1 cellular context compared by ENCODE assay signal in the genomic region with DNA sequence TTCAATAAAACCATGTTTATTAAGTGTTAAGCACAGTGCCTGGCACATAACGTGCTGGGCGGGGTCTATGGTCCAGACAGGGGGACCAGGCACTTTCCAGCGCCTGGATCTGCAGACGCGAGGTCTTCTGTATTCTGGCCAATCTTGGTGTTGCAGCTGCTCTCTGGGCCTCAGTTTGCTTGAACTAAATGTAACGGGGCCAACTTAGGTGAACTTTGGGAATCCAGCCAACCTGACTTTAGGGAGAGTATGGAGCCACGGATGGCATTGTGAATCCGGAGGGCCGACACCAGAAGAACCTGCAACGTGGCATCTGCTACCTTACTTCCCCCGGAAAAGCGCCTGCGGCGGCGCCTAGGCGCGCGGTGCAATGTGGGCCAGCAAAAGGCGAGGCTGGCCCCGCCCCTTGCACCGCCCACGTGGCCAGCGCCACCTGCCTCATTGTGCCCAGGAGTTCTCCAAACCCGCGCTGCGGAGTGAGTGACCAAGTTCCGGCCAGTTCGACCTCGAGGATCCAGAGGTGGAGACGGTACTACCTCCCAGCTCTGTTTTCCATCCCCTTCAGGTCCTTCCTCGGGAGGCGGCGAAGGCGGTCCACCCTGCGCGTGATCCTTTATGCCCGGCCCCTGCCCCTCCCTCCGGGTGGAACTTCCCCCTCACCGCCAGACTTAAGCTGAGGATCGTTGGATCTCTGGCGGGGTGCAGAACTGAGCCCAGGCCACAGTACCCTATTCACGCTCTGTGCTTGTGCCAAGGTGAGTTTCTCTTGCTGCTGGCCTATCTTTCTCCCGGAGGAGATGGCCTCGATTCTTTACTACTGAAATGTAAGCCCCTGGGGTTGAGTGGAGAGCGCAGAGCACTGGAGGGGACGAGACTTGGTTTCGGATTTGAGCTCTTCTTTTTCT.
TF ChIP-seq lines count a peak whose summit lies in the region.

A gene (plus strand): TSS at position 426 of the 905 bp plus-strand sequence. CDS start 10,969 bp downstream, outside the sequence.

TF ChIP-seq in HepG2, 621 proteins besides CTCF, POLR2A, EP300 and RAD21 (continued from another document and continues in another):
- TF ChIP-seq, protein P1, sequence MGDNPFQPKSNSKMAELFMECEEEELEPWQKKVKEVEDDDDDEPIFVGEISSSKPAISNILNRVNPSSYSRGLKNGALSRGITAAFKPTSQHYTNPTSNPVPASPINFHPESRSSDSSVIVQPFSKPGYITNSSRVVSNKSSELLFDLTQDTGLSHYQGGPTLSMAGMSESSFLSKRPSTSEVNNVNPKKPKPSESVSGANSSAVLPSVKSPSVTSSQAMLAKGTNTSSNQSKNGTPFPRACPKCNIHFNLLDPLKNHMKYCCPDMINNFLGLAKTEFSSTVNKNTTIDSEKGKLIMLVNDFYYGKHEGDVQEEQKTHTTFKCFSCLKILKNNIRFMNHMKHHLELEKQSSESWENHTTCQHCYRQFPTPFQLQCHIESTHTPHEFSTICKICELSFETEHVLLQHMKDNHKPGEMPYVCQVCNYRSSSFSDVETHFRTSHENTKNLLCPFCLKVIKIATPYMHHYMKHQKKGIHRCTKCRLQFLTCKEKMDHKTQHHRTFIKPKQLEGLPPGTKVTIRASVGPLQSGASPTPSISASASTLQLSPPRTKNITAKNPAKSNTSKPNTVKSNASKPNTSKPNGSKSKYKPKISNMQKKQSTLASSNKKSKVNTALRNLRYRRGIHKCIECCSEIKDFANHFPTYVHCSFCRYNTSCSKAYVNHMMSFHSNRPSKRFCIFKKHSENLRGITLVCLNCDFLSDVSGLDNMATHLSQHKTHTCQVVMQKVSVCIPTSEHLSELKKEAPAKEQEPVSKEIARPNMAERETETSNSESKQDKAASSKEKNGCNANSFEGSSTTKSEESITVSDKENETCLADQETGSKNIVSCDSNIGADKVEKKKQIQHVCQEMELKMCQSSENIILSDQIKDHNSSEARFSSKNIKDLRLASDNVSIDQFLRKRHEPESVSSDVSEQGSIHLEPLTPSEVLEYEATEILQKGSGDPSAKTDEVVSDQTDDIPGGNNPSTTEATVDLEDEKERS (CRISPR knock-in tag; IDR thresholded peaks at IDR 0.05), result peak; percentile 95
- TF ChIP-seq ZNF264 (CRISPR knock-in tag; IDR thresholded peaks at IDR 0.05) (peak; percentile 59; the same call in 1 of the 2 replicates), ZC3H13 (CRISPR knock-in tag; IDR thresholded peaks at IDR 0.05) (peak; percentile 86), NKX3-1 (CRISPR knock-in tag; IDR thresholded peaks at IDR 0.05) (no peak), STAT5B (CRISPR knock-in tag; IDR thresholded peaks at IDR 0.05) (no peak), GZF1 (CRISPR knock-in tag; IDR thresholded peaks at IDR 0.05) (peak; percentile 74; the same call in 1 of the 2 replicates), MXD4 (CRISPR knock-in tag; IDR thresholded peaks at IDR 0.05) (peak; percentile 95), ELF1 (CRISPR knock-in tag; IDR thresholded peaks at IDR 0.05) (peak; percentile 79), ZNF256 (CRISPR knock-in tag; conservative IDR thresholded peaks at IDR 0.05) (0 out of 2 replicates have a peak, but pooled peaks have one; percentile 46), SPEN (CRISPR knock-in tag; IDR thresholded peaks at IDR 0.05; ENCODE audit: low read depth) (peak; percentile 84), NFIC (IDR thresholded peaks at IDR 0.05; ENCODE audit: low read length) (no peak), ZNF30 (CRISPR knock-in tag; IDR thresholded peaks at IDR 0.05) (peak; percentile 78; the same call in 1 of the 2 replicates), KDM5B (CRISPR knock-in tag; IDR thresholded peaks at IDR 0.05; ENCODE audit: borderline replicate concordance) (peak; percentile 93), TOPORS (CRISPR knock-in tag; IDR thresholded peaks at IDR 0.05) (peak; percentile 97), ZSCAN12 (CRISPR knock-in tag; IDR thresholded peaks at IDR 0.05) (peak; percentile 91; the same call in 1 of the 2 replicates), CHD2 (IDR thresholded peaks at IDR 0.05; ENCODE audit: low read depth, low read length) (no peak), HMG20A (CRISPR knock-in tag; IDR thresholded peaks at IDR 0.05; ENCODE audit: borderline replicate concordance) (no peak), DNMT1 (CRISPR knock-in tag; IDR thresholded peaks at IDR 0.05) (no peak), HOXA9 (CRISPR knock-in tag; IDR thresholded peaks at IDR 0.05; ENCODE audit: borderline replicate concordance) (0 out of 2 replicates have a peak, but pooled peaks have one; percentile 32), ZMYM3 (CRISPR knock-in tag; IDR thresholded peaks at IDR 0.05) (peak; percentile 41; the same call in 1 of the 2 replicates), RFX5 (IDR thresholded peaks at IDR 0.05; ENCODE audit: low read depth, low read length) (no peak), KMT2A (CRISPR knock-in tag; IDR thresholded peaks at IDR 0.05) (peak; percentile 92), ATRX (CRISPR knock-in tag; IDR thresholded peaks at IDR 0.05; ENCODE audit: borderline replicate concordance) (no peak), ZNF552 (CRISPR knock-in tag; IDR thresholded peaks at IDR 0.05; ENCODE audit: borderline replicate concordance) (0 out of 2 replicates have a peak, but pooled peaks have one; percentile 90)
- TF ChIP-seq, protein P2, sequence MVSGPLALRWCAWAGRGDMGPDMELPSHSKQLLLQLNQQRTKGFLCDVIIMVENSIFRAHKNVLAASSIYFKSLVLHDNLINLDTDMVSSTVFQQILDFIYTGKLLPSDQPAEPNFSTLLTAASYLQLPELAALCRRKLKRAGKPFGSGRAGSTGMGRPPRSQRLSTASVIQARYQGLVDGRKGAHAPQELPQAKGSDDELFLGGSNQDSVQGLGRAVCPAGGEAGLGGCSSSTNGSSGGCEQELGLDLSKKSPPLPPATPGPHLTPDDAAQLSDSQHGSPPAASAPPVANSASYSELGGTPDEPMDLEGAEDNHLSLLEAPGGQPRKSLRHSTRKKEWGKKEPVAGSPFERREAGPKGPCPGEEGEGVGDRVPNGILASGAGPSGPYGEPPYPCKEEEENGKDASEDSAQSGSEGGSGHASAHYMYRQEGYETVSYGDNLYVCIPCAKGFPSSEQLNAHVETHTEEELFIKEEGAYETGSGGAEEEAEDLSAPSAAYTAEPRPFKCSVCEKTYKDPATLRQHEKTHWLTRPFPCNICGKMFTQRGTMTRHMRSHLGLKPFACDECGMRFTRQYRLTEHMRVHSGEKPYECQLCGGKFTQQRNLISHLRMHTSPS (CRISPR knock-in tag; IDR thresholded peaks at IDR 0.05; ENCODE audit: low read depth), result peak; percentile 87
- TF ChIP-seq, protein P3, sequence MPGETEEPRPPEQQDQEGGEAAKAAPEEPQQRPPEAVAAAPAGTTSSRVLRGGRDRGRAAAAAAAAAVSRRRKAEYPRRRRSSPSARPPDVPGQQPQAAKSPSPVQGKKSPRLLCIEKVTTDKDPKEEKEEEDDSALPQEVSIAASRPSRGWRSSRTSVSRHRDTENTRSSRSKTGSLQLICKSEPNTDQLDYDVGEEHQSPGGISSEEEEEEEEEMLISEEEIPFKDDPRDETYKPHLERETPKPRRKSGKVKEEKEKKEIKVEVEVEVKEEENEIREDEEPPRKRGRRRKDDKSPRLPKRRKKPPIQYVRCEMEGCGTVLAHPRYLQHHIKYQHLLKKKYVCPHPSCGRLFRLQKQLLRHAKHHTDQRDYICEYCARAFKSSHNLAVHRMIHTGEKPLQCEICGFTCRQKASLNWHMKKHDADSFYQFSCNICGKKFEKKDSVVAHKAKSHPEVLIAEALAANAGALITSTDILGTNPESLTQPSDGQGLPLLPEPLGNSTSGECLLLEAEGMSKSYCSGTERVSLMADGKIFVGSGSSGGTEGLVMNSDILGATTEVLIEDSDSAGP (CRISPR knock-in tag; IDR thresholded peaks at IDR 0.05; ENCODE audit: borderline replicate concordance), result peak; percentile 93
- TF ChIP-seq, protein P4, sequence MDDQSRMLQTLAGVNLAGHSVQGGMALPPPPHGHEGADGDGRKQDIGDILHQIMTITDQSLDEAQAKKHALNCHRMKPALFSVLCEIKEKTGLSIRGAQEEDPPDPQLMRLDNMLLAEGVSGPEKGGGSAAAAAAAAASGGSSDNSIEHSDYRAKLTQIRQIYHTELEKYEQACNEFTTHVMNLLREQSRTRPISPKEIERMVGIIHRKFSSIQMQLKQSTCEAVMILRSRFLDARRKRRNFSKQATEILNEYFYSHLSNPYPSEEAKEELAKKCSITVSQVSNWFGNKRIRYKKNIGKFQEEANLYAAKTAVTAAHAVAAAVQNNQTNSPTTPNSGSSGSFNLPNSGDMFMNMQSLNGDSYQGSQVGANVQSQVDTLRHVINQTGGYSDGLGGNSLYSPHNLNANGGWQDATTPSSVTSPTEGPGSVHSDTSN (CRISPR knock-in tag; IDR thresholded peaks at IDR 0.05; ENCODE audit: borderline replicate concordance), result no peak
- TF ChIP-seq, protein P5, sequence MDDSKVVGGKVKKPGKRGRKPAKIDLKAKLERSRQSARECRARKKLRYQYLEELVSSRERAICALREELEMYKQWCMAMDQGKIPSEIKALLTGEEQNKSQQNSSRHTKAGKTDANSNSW (CRISPR knock-in tag; IDR thresholded peaks at IDR 0.05; ENCODE audit: borderline replicate concordance), result peak; percentile 68; the same call in 1 of the 2 replicates
- TF ChIP-seq, protein P6, sequence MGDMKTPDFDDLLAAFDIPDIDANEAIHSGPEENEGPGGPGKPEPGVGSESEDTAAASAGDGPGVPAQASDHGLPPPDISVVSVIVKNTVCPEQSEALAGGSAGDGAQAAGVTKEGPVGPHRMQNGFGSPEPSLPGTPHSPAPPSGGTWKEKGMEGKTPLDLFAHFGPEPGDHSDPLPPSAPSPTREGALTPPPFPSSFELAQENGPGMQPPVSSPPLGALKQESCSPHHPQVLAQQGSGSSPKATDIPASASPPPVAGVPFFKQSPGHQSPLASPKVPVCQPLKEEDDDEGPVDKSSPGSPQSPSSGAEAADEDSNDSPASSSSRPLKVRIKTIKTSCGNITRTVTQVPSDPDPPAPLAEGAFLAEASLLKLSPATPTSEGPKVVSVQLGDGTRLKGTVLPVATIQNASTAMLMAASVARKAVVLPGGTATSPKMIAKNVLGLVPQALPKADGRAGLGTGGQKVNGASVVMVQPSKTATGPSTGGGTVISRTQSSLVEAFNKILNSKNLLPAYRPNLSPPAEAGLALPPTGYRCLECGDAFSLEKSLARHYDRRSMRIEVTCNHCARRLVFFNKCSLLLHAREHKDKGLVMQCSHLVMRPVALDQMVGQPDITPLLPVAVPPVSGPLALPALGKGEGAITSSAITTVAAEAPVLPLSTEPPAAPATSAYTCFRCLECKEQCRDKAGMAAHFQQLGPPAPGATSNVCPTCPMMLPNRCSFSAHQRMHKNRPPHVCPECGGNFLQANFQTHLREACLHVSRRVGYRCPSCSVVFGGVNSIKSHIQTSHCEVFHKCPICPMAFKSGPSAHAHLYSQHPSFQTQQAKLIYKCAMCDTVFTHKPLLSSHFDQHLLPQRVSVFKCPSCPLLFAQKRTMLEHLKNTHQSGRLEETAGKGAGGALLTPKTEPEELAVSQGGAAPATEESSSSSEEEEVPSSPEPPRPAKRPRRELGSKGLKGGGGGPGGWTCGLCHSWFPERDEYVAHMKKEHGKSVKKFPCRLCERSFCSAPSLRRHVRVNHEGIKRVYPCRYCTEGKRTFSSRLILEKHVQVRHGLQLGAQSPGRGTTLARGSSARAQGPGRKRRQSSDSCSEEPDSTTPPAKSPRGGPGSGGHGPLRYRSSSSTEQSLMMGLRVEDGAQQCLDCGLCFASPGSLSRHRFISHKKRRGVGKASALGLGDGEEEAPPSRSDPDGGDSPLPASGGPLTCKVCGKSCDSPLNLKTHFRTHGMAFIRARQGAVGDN (CRISPR knock-in tag; IDR thresholded peaks at IDR 0.05), result peak; percentile 100
- TF ChIP-seq, protein P7, sequence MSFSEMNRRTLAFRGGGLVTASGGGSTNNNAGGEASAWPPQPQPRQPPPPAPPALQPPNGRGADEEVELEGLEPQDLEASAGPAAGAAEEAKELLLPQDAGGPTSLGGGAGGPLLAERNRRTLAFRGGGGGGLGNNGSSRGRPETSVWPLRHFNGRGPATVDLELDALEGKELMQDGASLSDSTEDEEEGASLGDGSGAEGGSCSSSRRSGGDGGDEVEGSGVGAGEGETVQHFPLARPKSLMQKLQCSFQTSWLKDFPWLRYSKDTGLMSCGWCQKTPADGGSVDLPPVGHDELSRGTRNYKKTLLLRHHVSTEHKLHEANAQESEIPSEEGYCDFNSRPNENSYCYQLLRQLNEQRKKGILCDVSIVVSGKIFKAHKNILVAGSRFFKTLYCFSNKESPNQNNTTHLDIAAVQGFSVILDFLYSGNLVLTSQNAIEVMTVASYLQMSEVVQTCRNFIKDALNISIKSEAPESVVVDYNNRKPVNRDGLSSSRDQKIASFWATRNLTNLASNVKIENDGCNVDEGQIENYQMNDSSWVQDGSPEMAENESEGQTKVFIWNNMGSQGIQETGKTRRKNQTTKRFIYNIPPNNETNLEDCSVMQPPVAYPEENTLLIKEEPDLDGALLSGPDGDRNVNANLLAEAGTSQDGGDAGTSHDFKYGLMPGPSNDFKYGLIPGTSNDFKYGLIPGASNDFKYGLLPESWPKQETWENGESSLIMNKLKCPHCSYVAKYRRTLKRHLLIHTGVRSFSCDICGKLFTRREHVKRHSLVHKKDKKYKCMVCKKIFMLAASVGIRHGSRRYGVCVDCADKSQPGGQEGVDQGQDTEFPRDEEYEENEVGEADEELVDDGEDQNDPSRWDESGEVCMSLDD (CRISPR knock-in tag; IDR thresholded peaks at IDR 0.05; ENCODE audit: borderline replicate concordance), result peak; percentile 50; the same call in 1 of the 2 replicates
- TF ChIP-seq, protein P8, sequence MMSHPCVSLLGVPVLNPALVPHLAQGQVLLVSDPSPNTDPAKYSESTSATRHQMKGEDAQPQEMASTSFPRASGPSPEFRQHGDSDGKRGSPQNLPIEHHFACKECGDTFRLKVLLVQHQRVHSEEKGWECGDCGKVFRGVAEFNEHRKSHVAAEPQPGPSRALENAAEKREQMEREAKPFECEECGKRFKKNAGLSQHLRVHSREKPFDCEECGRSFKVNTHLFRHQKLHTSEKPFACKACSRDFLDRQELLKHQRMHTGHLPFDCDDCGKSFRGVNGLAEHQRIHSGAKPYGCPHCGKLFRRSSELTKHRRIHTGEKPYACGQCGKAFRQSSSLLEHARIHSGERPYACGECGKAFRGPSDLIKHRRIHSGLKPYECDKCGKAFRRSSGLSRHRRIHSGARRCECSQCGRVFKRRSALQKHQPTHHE (CRISPR knock-in tag; IDR thresholded peaks at IDR 0.05; ENCODE audit: borderline replicate concordance), result peak; percentile 95
- TF ChIP-seq, protein P9, sequence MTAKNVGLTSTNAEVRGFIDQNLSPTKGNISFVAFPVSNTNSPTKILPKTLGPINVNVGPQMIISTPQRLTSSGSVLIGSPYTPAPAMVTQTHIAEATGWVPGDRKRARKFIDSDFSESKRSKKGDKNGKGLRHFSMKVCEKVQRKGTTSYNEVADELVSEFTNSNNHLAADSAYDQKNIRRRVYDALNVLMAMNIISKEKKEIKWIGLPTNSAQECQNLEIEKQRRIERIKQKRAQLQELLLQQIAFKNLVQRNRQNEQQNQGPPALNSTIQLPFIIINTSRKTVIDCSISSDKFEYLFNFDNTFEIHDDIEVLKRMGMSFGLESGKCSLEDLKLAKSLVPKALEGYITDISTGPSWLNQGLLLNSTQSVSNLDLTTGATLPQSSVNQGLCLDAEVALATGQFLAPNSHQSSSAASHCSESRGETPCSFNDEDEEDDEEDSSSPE (CRISPR knock-in tag; IDR thresholded peaks at IDR 0.05), result peak; percentile 90
- TF ChIP-seq, protein P10, sequence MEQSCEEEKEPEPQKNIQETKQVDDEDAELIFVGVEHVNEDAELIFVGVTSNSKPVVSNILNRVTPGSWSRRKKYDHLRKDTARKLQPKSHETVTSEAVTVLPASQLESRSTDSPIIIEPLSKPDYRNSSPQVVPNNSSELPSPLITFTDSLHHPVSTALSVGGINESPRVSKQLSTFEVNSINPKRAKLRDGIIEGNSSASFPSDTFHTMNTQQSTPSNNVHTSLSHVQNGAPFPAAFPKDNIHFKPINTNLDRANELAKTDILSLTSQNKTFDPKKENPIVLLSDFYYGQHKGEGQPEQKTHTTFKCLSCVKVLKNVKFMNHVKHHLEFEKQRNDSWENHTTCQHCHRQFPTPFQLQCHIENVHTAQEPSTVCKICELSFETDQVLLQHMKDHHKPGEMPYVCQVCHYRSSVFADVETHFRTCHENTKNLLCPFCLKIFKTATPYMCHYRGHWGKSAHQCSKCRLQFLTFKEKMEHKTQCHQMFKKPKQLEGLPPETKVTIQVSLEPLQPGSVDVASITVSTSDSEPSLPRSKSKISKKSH (CRISPR knock-in tag; IDR thresholded peaks at IDR 0.05; ENCODE audit: borderline replicate concordance), result peak; percentile 80; the same call in 1 of the 2 replicates
